ENCODE assay signal across 16 cellular contexts in the genomic region with DNA sequence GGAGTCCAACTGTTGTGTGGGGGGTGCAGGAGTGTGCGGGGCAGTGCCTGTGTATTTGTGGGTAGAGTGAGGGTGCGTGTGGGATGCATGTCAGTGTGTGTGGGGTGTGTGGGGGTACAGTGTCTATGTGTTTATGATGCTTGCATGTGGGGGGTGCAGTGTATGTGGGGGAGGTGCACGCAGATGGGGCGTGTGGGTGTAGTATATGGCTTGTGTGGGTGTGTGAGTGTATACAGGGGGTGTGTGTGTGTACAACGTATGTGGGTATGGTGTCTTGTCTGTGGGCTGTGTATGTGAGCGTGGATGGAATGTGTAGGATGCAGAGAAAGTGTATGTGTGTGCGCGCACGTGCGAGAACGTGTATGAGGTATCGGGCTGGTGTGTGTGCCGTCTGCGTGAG.
DNase-seq lines count a peak whose midpoint lies in the region; ATAC-seq, FAIRE-seq and TF ChIP-seq lines count a peak whose summit lies in the region.
"Had no signal": no experiment of that assay in that cellular context is flagged by ENCODE, and none has a peak within 500 bp of the region (broad histone marks: within the 10 kb centered on the region; RNA-seq: fewer than 3 reads in every experiment).

No MANE protein-coding gene starts in this region.

- H3K27me3 Mint-ChIP-seq in nephron progenitor cell (ENCODE audit: low read depth, poor library complexity), result peaks cover 9% of the 10 kb centered on the region
- H3K27me3 Mint-ChIP-seq: CD4-positive, CD25-positive, alpha-beta regulatory T cell had no signal

- RAD21 ChIA-PET in GM12878 (lab: Charles Lee; ENCODE audit: unreplicated experiment), result no interaction called here

- POLR2A ChIA-PET in GM12878 (lab: Charles Lee), result no interaction called here

- FAIRE-seq in HTR-8/SVneo (lab: Jason Lieb, UNC), result peak; percentile 48
- no peak for FAIRE-seq in GM12878 (lab: Jason Lieb, UNC)
- peak; percentile 9 for FAIRE-seq in urothelium cell line (lab: Jason Lieb, UNC)
- FAIRE-seq: GM18507 had no signal

- no peaks in the 10 kb centered on the region for H4K20me1 ChIP-seq in GM12878 (ENCODE audit: control insufficient read depth, insufficient read depth)

- in situ Hi-C loops in GM12878 (cut with MboI), result no loop called here

- SMC1A ChIA-PET in GM12878 (lab: Charles Lee; ENCODE audit: uncharacterized antibody, unreplicated experiment), result no interaction called here

- TF ChIP-seq CTCF in GM12878 (IDR thresholded peaks at IDR 0.05 in 2 of 3, conservative IDR thresholded peaks at IDR 0.05 in 1 of 3; ENCODE audit: control insufficient read depth in 2 of 3, extremely low read depth in 1 of 3, insufficient read depth in 1 of 3, low read depth in 3 of 3, low read length in 3 of 3) (no peak), nephron progenitor cell (IDR thresholded peaks at IDR 0.05) (no peak)

- H3K36me3 Mint-ChIP-seq in nephron progenitor cell (ENCODE audit: low read depth), result peaks cover 78% of the 10 kb centered on the region
- H3K36me3 Mint-ChIP-seq: CD4-positive, CD25-positive, alpha-beta regulatory T cell had no signal

- no peaks in the 10 kb centered on the region for H3K9me3 Mint-ChIP-seq in nephron progenitor cell
- H3K9me3 Mint-ChIP-seq: HFFc6 had no signal

- no peak overlapping the region for H3K4me3 ChIP-seq in GM12878
- H3K4me3 ChIP-seq: BLaER1 treated with 17β-estradiol and CSF1 and Interleukin-3, amounts not matched to agents 10 nM and 100 nM; HAP-1 had no signal

- no peak overlapping the region for H3K27ac ChIP-seq in GM12878 (ENCODE audit: control insufficient read depth, insufficient read depth)
- H3K27ac ChIP-seq: BLaER1 treated with 17β-estradiol and CSF1 and Interleukin-3, amounts not matched to agents 10 nM and 100 nM had no signal

- H2AFZ ChIP-seq in GM12878 (ENCODE audit: control insufficient read depth, low read depth, low read length), result no peak overlapping the region

- no peak overlapping the region for H3K9ac ChIP-seq in GM12878 (ENCODE audit: control insufficient read depth, insufficient read depth, low read length)
- H3K9ac ChIP-seq: BLaER1 treated with 17β-estradiol and CSF1 and Interleukin-3, amounts not matched to agents 10 nM and 100 nM had no signal

- TF ChIP-seq EP300 in GM12878 (IDR thresholded peaks at IDR 0.05; ENCODE audit: borderline replicate concordance in 1 of 2, control insufficient read depth in 1 of 2, low read depth in 2 of 2, low read length in 2 of 2), result no peak

- H3K4me1 Mint-ChIP-seq in nephron progenitor cell, result peaks cover 36% of the 10 kb centered on the region
- H3K4me1 Mint-ChIP-seq: CD4-positive, CD25-positive, alpha-beta regulatory T cell had no signal

- ATAC-seq in GM12878 (no peak), GM21381 (IDR thresholded peaks at IDR 0.05; ENCODE audit: unreplicated experiment) (no peak), GM21825 (IDR thresholded peaks at IDR 0.05; ENCODE audit: unreplicated experiment) (no peak)

- peaks cover 5% of the 10 kb centered on the region; the same call in 2 of the 3 replicates for H3K9me3 ChIP-seq in GM12878 (replicated peaks; ENCODE audit: control insufficient read depth, insufficient read depth, low read length)
- H3K9me3 ChIP-seq: HAP-1 had no signal

- 95% methylated on average over 13 of the region's 14 CpGs for WGBS in GM12878 (ENCODE audit: insufficient coverage, insufficient replicate concordance, low lambda C conversion rate, missing lambda C conversion rate)

- H3K4me1 ChIP-seq in GM12878 (ENCODE audit: control insufficient read depth, insufficient read depth, low read length), result no peaks in the 10 kb centered on the region
- H3K4me1 ChIP-seq: HAP-1 had no signal

- intact Hi-C loops in GM12878 (cut with micrococcal nuclease; ENCODE audit: unreplicated experiment), result no loop called here

- no peaks in the 10 kb centered on the region for H3K27me3 ChIP-seq in GM12878 (replicated peaks in 1 of 2; ENCODE audit: control insufficient read depth in 2 of 2, insufficient read depth in 2 of 2, low read length in 1 of 2)
- H3K27me3 ChIP-seq: BLaER1 treated with 17β-estradiol and CSF1 and Interleukin-3, amounts not matched to agents 10 nM and 100 nM had no signal

- no TSS peak for BruUV-seq in GM12878 (replicated peaks; lab: Mats Ljungman, UMichigan)

- no peak overlapping the region for H3K4me2 ChIP-seq in GM12878 (ENCODE audit: control insufficient read depth, insufficient read depth)
- H3K4me2 ChIP-seq: BLaER1 treated with 17β-estradiol and CSF1 and Interleukin-3, amounts not matched to agents 10 nM and 100 nM had no signal

- peaks cover 0 to 11% of the 10 kb centered on the region in 2 experiments; a peak in 2 of 4 replicates for H3K36me3 ChIP-seq in GM12878 (ENCODE audit: control insufficient read depth in 2 of 2, insufficient read depth in 2 of 2, low read length in 1 of 2)

- no peak for DNase-seq in HTR-8/SVneo (ENCODE audit: insufficient read length, low spot score)
- DNase-seq in GM12878 (ENCODE audit: low read depth, low spot score), result no peak
- no peak for DNase-seq in nephron progenitor cell
- DNase-seq in urothelium cell line (ENCODE audit: low spot score), result no peak
- DNase-seq in activated CD8-positive, alpha-beta memory T cell treated with anti-CD3 and anti-CD28 coated beads for 24 hours, result no peak
- DNase-seq: ACHN; Calu3; CD4-positive, CD25-positive, alpha-beta regulatory T cell; DMS 273 treated with DMSO at 0.1 percent for 48 hours; GOT3; HFFc6 had no signal

- no peak for TF ChIP-seq POLR2A in GM12878 (IDR thresholded peaks at IDR 0.05; ENCODE audit: low read depth, low read length)

- no peak overlapping the region for H3K4me3 Mint-ChIP-seq in nephron progenitor cell
- H3K4me3 Mint-ChIP-seq: CD4-positive, CD25-positive, alpha-beta regulatory T cell; HFFc6 had no signal

- CTCF ChIA-PET in GM12878 (lab: Yijun Ruan, JAX), result no interaction called here

- H3K27ac Mint-ChIP-seq in nephron progenitor cell, result peak overlapping the region; percentile 82
- H3K27ac Mint-ChIP-seq: CD4-positive, CD25-positive, alpha-beta regulatory T cell; HFFc6 had no signal

- no peak for TF ChIP-seq RAD21 in GM12878 (IDR thresholded peaks at IDR 0.05; ENCODE audit: insufficient read depth, low read depth, low read length)

- no peaks in the 10 kb centered on the region for H3K79me2 ChIP-seq in GM12878 (ENCODE audit: control insufficient read depth, insufficient read depth, low read length)

TF ChIP-seq in GM12878, 131 proteins besides CTCF, POLR2A, EP300 and RAD21:
- TF ChIP-seq, protein P1, sequence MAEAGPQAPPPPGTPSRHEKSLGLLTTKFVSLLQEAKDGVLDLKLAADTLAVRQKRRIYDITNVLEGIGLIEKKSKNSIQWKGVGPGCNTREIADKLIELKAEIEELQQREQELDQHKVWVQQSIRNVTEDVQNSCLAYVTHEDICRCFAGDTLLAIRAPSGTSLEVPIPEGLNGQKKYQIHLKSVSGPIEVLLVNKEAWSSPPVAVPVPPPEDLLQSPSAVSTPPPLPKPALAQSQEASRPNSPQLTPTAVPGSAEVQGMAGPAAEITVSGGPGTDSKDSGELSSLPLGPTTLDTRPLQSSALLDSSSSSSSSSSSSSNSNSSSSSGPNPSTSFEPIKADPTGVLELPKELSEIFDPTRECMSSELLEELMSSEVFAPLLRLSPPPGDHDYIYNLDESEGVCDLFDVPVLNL (IDR thresholded peaks at IDR 0.05; ENCODE audit: low read depth, low read length), result no peak
- TF ChIP-seq, protein P2, sequence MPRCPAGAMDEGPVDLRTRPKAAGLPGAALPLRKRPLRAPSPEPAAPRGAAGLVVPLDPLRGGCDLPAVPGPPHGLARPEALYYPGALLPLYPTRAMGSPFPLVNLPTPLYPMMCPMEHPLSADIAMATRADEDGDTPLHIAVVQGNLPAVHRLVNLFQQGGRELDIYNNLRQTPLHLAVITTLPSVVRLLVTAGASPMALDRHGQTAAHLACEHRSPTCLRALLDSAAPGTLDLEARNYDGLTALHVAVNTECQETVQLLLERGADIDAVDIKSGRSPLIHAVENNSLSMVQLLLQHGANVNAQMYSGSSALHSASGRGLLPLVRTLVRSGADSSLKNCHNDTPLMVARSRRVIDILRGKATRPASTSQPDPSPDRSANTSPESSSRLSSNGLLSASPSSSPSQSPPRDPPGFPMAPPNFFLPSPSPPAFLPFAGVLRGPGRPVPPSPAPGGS (IDR thresholded peaks at IDR 0.05; ENCODE audit: borderline replicate concordance, insufficient read depth, low read depth, low read length, poor library complexity, severe bottlenecking), result peak; percentile 73
